2 cellular contexts compared by ENCODE assay signal in genomic region chr12:113398346-113399290, GRCh38.
A peak's percentile ranks its signal among the peaks of the same experiment; 100 is the strongest.
TF ChIP-seq lines count a peak whose summit lies in the region.

No MANE protein-coding gene starts in this region.

TF ChIP-seq in H1, 55 proteins besides CTCF, POLR2A, EP300 and RAD21:
- TF ChIP-seq BACH1 (IDR thresholded peaks at IDR 0.05; ENCODE audit: low read length) = no peak
- no peak for TF ChIP-seq SP1 (IDR thresholded peaks at IDR 0.05; ENCODE audit: low read depth, low read length)
- TF ChIP-seq CEBPB (IDR thresholded peaks at IDR 0.05; ENCODE audit: low read depth, low read length) = no peak
- no peak for TF ChIP-seq NANOG (IDR thresholded peaks at IDR 0.05; ENCODE audit: insufficient read depth, low read depth, low read length, poor library complexity, severe bottlenecking)
- no peak for TF ChIP-seq SP4 (IDR thresholded peaks at IDR 0.05; ENCODE audit: low read length)
- TF ChIP-seq MAFK (IDR thresholded peaks at IDR 0.05; ENCODE audit: low read depth, low read length) = no peak
- no peak for TF ChIP-seq CBX5 (IDR thresholded peaks at IDR 0.05; ENCODE audit: low read depth, low read length)
- no peak for TF ChIP-seq POU5F1 (IDR thresholded peaks at IDR 0.05; ENCODE audit: low read depth, low read length)
- TF ChIP-seq POLR2AphosphoS5 (IDR thresholded peaks at IDR 0.05; ENCODE audit: low read depth, low read length) = no peak
- no peak for TF ChIP-seq KDM4A (IDR thresholded peaks at IDR 0.05; ENCODE audit: low read depth, low read length, severe bottlenecking)
- TF ChIP-seq ASH2L (IDR thresholded peaks at IDR 0.05; ENCODE audit: low read length) = no peak
- no peak for TF ChIP-seq SIRT6 (IDR thresholded peaks at IDR 0.05; ENCODE audit: low read length)
- TF ChIP-seq GTF2F1 (IDR thresholded peaks at IDR 0.05; ENCODE audit: borderline replicate concordance, low read depth, low read length) = no peak
- TF ChIP-seq SIN3A (conservative IDR thresholded peaks at IDR 0.05 in 1 of 2, IDR thresholded peaks at IDR 0.05 in 1 of 2; ENCODE audit: low read depth in 1 of 2, low read length in 2 of 2) = no peak
- no peak for TF ChIP-seq ATF2 (IDR thresholded peaks at IDR 0.05; ENCODE audit: low read length)
- no peak for TF ChIP-seq TCF12 (IDR thresholded peaks at IDR 0.05; ENCODE audit: low read depth, low read length)
- no peak for TF ChIP-seq CHD1 (IDR thresholded peaks at IDR 0.05; ENCODE audit: low read depth, low read length)
- TF ChIP-seq KDM5A (IDR thresholded peaks at IDR 0.05; ENCODE audit: low read length) = no peak
- TF ChIP-seq NRF1 (IDR thresholded peaks at IDR 0.05; ENCODE audit: low read depth, low read length) = no peak
- TF ChIP-seq SIX5 (IDR thresholded peaks at IDR 0.05; ENCODE audit: low read depth, low read length) = no peak

TF ChIP-seq in liver, 16 proteins besides CTCF, POLR2A, EP300 and RAD21:
- TF ChIP-seq ZBTB33 (IDR thresholded peaks at IDR 0.05) (no peak), REST (IDR thresholded peaks at IDR 0.05) (peak; percentile 32), FOXA1 (IDR thresholded peaks at IDR 0.05) (peak; percentile 35), TAF1 (conservative IDR thresholded peaks at IDR 0.05) (no peak), FOXA2 (IDR thresholded peaks at IDR 0.05) (peak; percentile 26), EGR1 (IDR thresholded peaks at IDR 0.05; ENCODE audit: low read depth in 2 of 2) (peak; percentile 7 to 35), HNF4A (conservative IDR thresholded peaks at IDR 0.05) (no peak), MAX (IDR thresholded peaks at IDR 0.05) (peak; percentile 11), SP1 (IDR thresholded peaks at IDR 0.05) (no peak), HNF4G (IDR thresholded peaks at IDR 0.05) (no peak), RXRA (IDR thresholded peaks at IDR 0.05) (peak; percentile 37 to 46), YY1 (IDR thresholded peaks at IDR 0.05) (peak; percentile 83), GABPA (IDR thresholded peaks at IDR 0.05 in 1 of 2, conservative IDR thresholded peaks at IDR 0.05 in 1 of 2) (no peak), ATF3 (IDR thresholded peaks at IDR 0.05) (no peak), JUND (IDR thresholded peaks at IDR 0.05) (peak; percentile 4 to 62), NR2F2 (IDR thresholded peaks at IDR 0.05) (no peak)
